ENCODE assay signal across 12 cellular contexts in genomic region chr18:51953521-51953920, GRCh38.
A peak's percentile ranks its signal among the peaks of the same experiment; 100 is the strongest.
DNase-seq lines count a peak whose midpoint lies in the region; ATAC-seq and TF ChIP-seq lines count a peak whose summit lies in the region.
"Had no signal": no experiment of that assay in that cellular context is flagged by ENCODE, and none has a peak within 500 bp of the region (broad histone marks: within the 10 kb centered on the region; RNA-seq: fewer than 3 reads in every experiment).

No MANE protein-coding gene starts in this region.

- no peak overlapping the region for H2AFZ ChIP-seq in MM.1S (ENCODE audit: low read length)

- no peak overlapping the region for H3K27ac Mint-ChIP-seq in activated naive CD8-positive, alpha-beta T cell treated with anti-CD3 and anti-CD28 coated beads, Interleukin-2, amount 50 U/mL, for 24 hours

- H3K79me2 ChIP-seq in MM.1S (ENCODE audit: low read length): no peaks in the 10 kb centered on the region

- H3K4me3 Mint-ChIP-seq in activated naive CD8-positive, alpha-beta T cell treated with anti-CD3 and anti-CD28 coated beads, Interleukin-2, amount 50 U/mL, for 24 hours: no peak overlapping the region

- H3K4me3 ChIP-seq in SJCRH30 (no peak overlapping the region), MM.1S (ENCODE audit: low read length) (no peak overlapping the region)

- no peaks in the 10 kb centered on the region for H4K20me1 ChIP-seq in MM.1S (ENCODE audit: insufficient read depth, low read length)

- H3K36me3 Mint-ChIP-seq in activated naive CD8-positive, alpha-beta T cell treated with anti-CD3 and anti-CD28 coated beads, Interleukin-2, amount 50 U/mL, for 24 hours (ENCODE audit: low read depth): no peaks in the 10 kb centered on the region

- no peak for TF ChIP-seq CTCF in MM.1S (IDR thresholded peaks at IDR 0.05; ENCODE audit: low read length)

- H3K36me3 ChIP-seq in SJCRH30 (no peaks in the 10 kb centered on the region), MM.1S (replicated peaks; ENCODE audit: insufficient read depth, low read length) (no peaks in the 10 kb centered on the region)

- H3K27me3 ChIP-seq in SJCRH30 (no peaks in the 10 kb centered on the region), MM.1S (replicated peaks; ENCODE audit: insufficient read depth, low read length) (no peaks in the 10 kb centered on the region)

- peak; percentile 79 for ATAC-seq in GM18867 (IDR thresholded peaks at IDR 0.05; ENCODE audit: unreplicated experiment)
- ATAC-seq in GM21447 (IDR thresholded peaks at IDR 0.05; ENCODE audit: unreplicated experiment): peak; percentile 87
- peak; percentile 76 for ATAC-seq in HG03066 (IDR thresholded peaks at IDR 0.05; ENCODE audit: low read depth, unreplicated experiment)
- no peak for ATAC-seq in activated naive CD8-positive, alpha-beta T cell treated with anti-CD3 and anti-CD28 coated beads, Interleukin-2, amount 50 U/mL, for 24 hours

- no peaks in the 10 kb centered on the region for H3K4me1 Mint-ChIP-seq in activated naive CD8-positive, alpha-beta T cell treated with anti-CD3 and anti-CD28 coated beads, Interleukin-2, amount 50 U/mL, for 24 hours

- no peak overlapping the region for H3K4me2 ChIP-seq in MM.1S (ENCODE audit: low read depth, low read length)

- H3K4me1 ChIP-seq in SJCRH30: peaks cover 20% of the 10 kb centered on the region
- no peaks in the 10 kb centered on the region for H3K4me1 ChIP-seq in MM.1S (ENCODE audit: low read length)
- H3K4me1 ChIP-seq: Caco-2 had no signal

- no peaks in the 10 kb centered on the region for H3K9me3 Mint-ChIP-seq in activated naive CD8-positive, alpha-beta T cell treated with anti-CD3 and anti-CD28 coated beads, Interleukin-2, amount 50 U/mL, for 24 hours

- H3K27me3 Mint-ChIP-seq in activated naive CD8-positive, alpha-beta T cell treated with anti-CD3 and anti-CD28 coated beads, Interleukin-2, amount 50 U/mL, for 24 hours: no peaks in the 10 kb centered on the region

- no peak overlapping the region for H3K9ac ChIP-seq in MM.1S (ENCODE audit: low read length)

- no peaks in the 10 kb centered on the region for H3K9me3 ChIP-seq in SJCRH30 (replicated peaks)
- H3K9me3 ChIP-seq in MM.1S (replicated peaks; ENCODE audit: insufficient read depth, low read length): no peaks in the 10 kb centered on the region
- H3K9me3 ChIP-seq: Caco-2 had no signal

- no peaks in the 10 kb centered on the region for H3K9me2 ChIP-seq in MM.1S (replicated peaks; ENCODE audit: insufficient read depth, low read length)

- no peaks in the 10 kb centered on the region for H3F3A ChIP-seq in MM.1S (ENCODE audit: insufficient read depth, low read length)

- DNase-seq in SJCRH30: peak; percentile 75 to 85
- DNase-seq in NCI-H128 (lab: John Stamatoyannopoulos, UW; ENCODE audit: unreplicated experiment): no peak
- no peak for DNase-seq in NOMO-1 treated with DMSO at 0.1 percent for 48 hours (lab: John Stamatoyannopoulos, UW; ENCODE audit: unreplicated experiment)
- DNase-seq in activated naive CD8-positive, alpha-beta T cell treated with anti-CD3 and anti-CD28 coated beads, Interleukin-2, amount 50 U/mL, for 24 hours: no peak
- no peak for DNase-seq in MM.1S
- DNase-seq: Caco-2; effector CD8-positive, alpha-beta T cell; GOT3; hypothalamus had no signal

- H3K27ac ChIP-seq in SJCRH30 (peak overlapping the region; percentile 20), MM.1S (ENCODE audit: low read length) (no peak overlapping the region)

Comparison
In these comparisons a context has a peak if more than half of its experiments do, and no peak if none do; other contexts are left out.
1. DNase-seq: peak in SJCRH30 (2 of 2); none in NCI-H128 (single experiment), NOMO-1 treated with DMSO at 0.1 percent for 48 hours (single experiment), activated naive CD8-positive, alpha-beta T cell treated with anti-CD3 and anti-CD28 coated beads, Interleukin-2, amount 50 U/mL, for 24 hours (single experiment) and MM.1S (single experiment).